Comparison of ENCODE assay signal across 21 cellular contexts in genomic region chr18:56632070-56633022, GRCh38. TPM values are rescaled to one million over a fixed set of nuclear protein-coding genes. Genes with fewer than 3 reads are reported as not detected.
A peak's percentile ranks its signal among the peaks of the same experiment; 100 is the strongest.
DNase-seq lines count a peak whose midpoint lies in the region; ATAC-seq and TF ChIP-seq lines count a peak whose summit lies in the region.
"Had no signal": no experiment of that assay in that cellular context is flagged by ENCODE, and none has a peak within 500 bp of the region (broad histone marks: within the 10 kb centered on the region; RNA-seq: fewer than 3 reads in every experiment).

No MANE protein-coding gene starts in this region.

- DNase-seq in OCI-M1 (lab: John Stamatoyannopoulos, UW) (peak; percentile 61), body of pancreas (no peak), hepatocyte (ENCODE audit: low spot score) (no peak), pons (ENCODE audit: low spot score) (peak; percentile 29), COLO829 (ENCODE audit: low spot score) (no peak), GM13977 (ENCODE audit: low spot score) (no peak)
- DNase-seq: ACHN, C1 segment of cervical spinal cord, DMS 273 treated with DMSO at 0.1 percent for 48 hours, DND-41, H9, IMR-90, Kasumi-1, NCI-H1105, NCI-H1694, NCI-H2081 treated with DMSO at 0.1 percent for 48 hours, NCI-H748 treated with DMSO at 0.1 percent for 48 hours, SHP77, SK-N-SH had no signal

- TF ChIP-seq CTCF in body of pancreas (IDR thresholded peaks at IDR 0.05) (no peak), hepatocyte (IDR thresholded peaks at IDR 0.05; ENCODE audit: poor library complexity) (no peak), GM13977 (IDR thresholded peaks at IDR 0.05; ENCODE audit: extremely low read depth, insufficient read depth, missing control alignments) (no peak)

- intact Hi-C loops in body of pancreas (cut with DNase I), result no loop called here

- H3K4me1 ChIP-seq in body of pancreas (peaks cover 62% of the 10 kb centered on the region), hepatocyte (ENCODE audit: insufficient read depth) (peaks cover 32% of the 10 kb centered on the region)

- in situ Hi-C loops in GM13977 (cut with MboI; ENCODE audit: low pct_unique_long_range_greater_than_20kb, low sequenced_read_pairs, unreplicated experiment), result no loop called here

- no peaks in the 10 kb centered on the region for H3K9me3 ChIP-seq in body of pancreas
- no peaks in the 10 kb centered on the region for H3K9me3 ChIP-seq in hepatocyte (ENCODE audit: low read depth)
- H3K9me3 ChIP-seq: SK-N-SH had no signal

- H3K4me3 ChIP-seq in body of pancreas (no peak overlapping the region), hepatocyte (no peak overlapping the region)

- H3K9me2 ChIP-seq in hepatocyte (replicated peaks; ENCODE audit: insufficient read depth), result no peaks in the 10 kb centered on the region
- H3K9me2 ChIP-seq: SK-N-SH had no signal

- peak overlapping the region in 3 of 4 donors; percentile 3 to 18 (median 16) for H3K27ac ChIP-seq in body of pancreas
- peak overlapping the region; percentile 28 for H3K27ac ChIP-seq in hepatocyte
- H3K27ac ChIP-seq: HL-60 had no signal

- H2AFZ ChIP-seq in hepatocyte, result no peak overlapping the region

- H4K20me1 ChIP-seq in hepatocyte (ENCODE audit: insufficient read depth, poor library complexity, severe bottlenecking), result peaks cover 87% of the 10 kb centered on the region

- TF ChIP-seq POLR2A in body of pancreas (IDR thresholded peaks at IDR 0.05), result no peak

- H3K79me2 ChIP-seq in hepatocyte, result peaks cover 98% of the 10 kb centered on the region

- no peak for ATAC-seq in body of pancreas
- ATAC-seq in HG03025 (IDR thresholded peaks at IDR 0.05; ENCODE audit: low FRiP score, unreplicated experiment), result no peak

- H3K36me3 ChIP-seq in body of pancreas (replicated peaks in 1 of 2; ENCODE audit: insufficient read depth in 1 of 2, low read depth in 2 of 2) (no peaks in the 10 kb centered on the region), hepatocyte (replicated peaks; ENCODE audit: insufficient read depth, low read depth) (no peaks in the 10 kb centered on the region)

- H3K4me2 ChIP-seq in hepatocyte, result peak overlapping the region; percentile 65
- H3K4me2 ChIP-seq: SK-N-SH had no signal

- H3K27me3 ChIP-seq in body of pancreas (no peaks in the 10 kb centered on the region), hepatocyte (no peaks in the 10 kb centered on the region)

- 23 to 28% methylated on average over 7 of the region's 7 CpGs for WGBS in body of pancreas, 2 donors
- 79% methylated on average over 7 of the region's 7 CpGs for WGBS in hepatocyte (ENCODE audit: low lambda C conversion rate, missing lambda C conversion rate)

RNA-seq across cellular contexts. Expression of gene TXNL1, which starts 6.0 kb away (rescaled TPM):
- total RNA-seq in body of pancreas, result 10 to 100 TPM in 1 of 2 donors, 1 to 10 TPM in 1; 9.2 to 13.2 TPM
- 74.7 and 77.0 TPM in 2 replicates for total RNA-seq in hepatocyte
- 60.8 and 70.0 TPM in 2 replicates for polyA plus RNA-seq in hepatocyte

RNA-seq across cellular contexts. Expression of gene WDR7, which starts 18.8 kb away (rescaled TPM):
- 10 to 100 TPM; 16.3 to 21.4 TPM for total RNA-seq in body of pancreas
- total RNA-seq in hepatocyte, result 14.0 and 19.0 TPM in 2 replicates
- 5.9 and 9.0 TPM in 2 replicates for polyA plus RNA-seq in hepatocyte

Comparison
In these comparisons a context has a peak if more than half of its experiments do, and no peak if none do; other contexts are left out.
1. DNase-seq: peak in OCI-M1 (single experiment) and pons (single experiment); none in body of pancreas (0 of 4), hepatocyte (single experiment), COLO829 (single experiment) and GM13977 (single experiment).